Comparison of ENCODE assay signal across 27 cellular contexts in genomic region chr20:55953201-55953600, GRCh38. TPM values are rescaled to one million over a fixed set of nuclear protein-coding genes. Genes with fewer than 3 reads are reported as not detected.
DNase-seq lines count a peak whose midpoint lies in the region; ATAC-seq and TF ChIP-seq lines count a peak whose summit lies in the region.
"Had no signal": no experiment of that assay in that cellular context is flagged by ENCODE, and none has a peak within 500 bp of the region (broad histone marks: within the 10 kb centered on the region; RNA-seq: fewer than 3 reads in every experiment).

No MANE protein-coding gene starts in this region.

- H3K4me1 ChIP-seq in mammary epithelial cell (ENCODE audit: insufficient read depth, low read length) (peaks cover 9% of the 10 kb centered on the region), foreskin keratinocyte (peaks cover 5% of the 10 kb centered on the region)

- no TSS peak for BruUV-seq in mammary epithelial cell (replicated peaks; lab: Mats Ljungman, UMichigan)

- H3K27ac ChIP-seq in mammary epithelial cell (ENCODE audit: insufficient read depth, low read depth, low read length), result peak overlapping the region; percentile 12
- no peak overlapping the region for H3K27ac ChIP-seq in foreskin keratinocyte
- H3K27ac ChIP-seq: PC-9 had no signal

- no peaks in the 10 kb centered on the region for H3K36me3 ChIP-seq in mammary epithelial cell (ENCODE audit: insufficient read depth, low read length)

- H3K4me3 ChIP-seq in mammary epithelial cell (replicated peaks in 1 of 3; ENCODE audit: insufficient read depth in 1 of 3, low read depth in 2 of 3, low read length in 3 of 3), result no peak overlapping the region
- H3K4me3 ChIP-seq: PC-9 had no signal

- no peak overlapping the region for H3K9ac ChIP-seq in mammary epithelial cell (ENCODE audit: insufficient read depth, low read length)

- dilution Hi-C loops in mammary epithelial cell (cut with HindIII; ENCODE audit: low sequenced_read_pairs), result no loop called here

- H3K79me2 ChIP-seq in mammary epithelial cell (ENCODE audit: insufficient read depth, low read length), result no peaks in the 10 kb centered on the region

- no peaks in the 10 kb centered on the region for H3K27me3 ChIP-seq in mammary epithelial cell (ENCODE audit: insufficient read depth, low read length)
- H3K27me3 ChIP-seq in foreskin keratinocyte, result no peaks in the 10 kb centered on the region

- WGBS in mammary epithelial cell (ENCODE audit: low coverage, missing lambda C conversion rate), result 0% methylated on average over 2 of the region's 2 CpGs

- CTCF ChIA-PET in mammary epithelial cell (lab: Charles Lee; ENCODE audit: low non-redundant PET), result no interaction called here

- DNase-seq in mammary epithelial cell, result peak; percentile 28
- DNase-seq in foreskin keratinocyte, result peak; percentile 81 to 90
- no peak for DNase-seq in omental fat pad (ENCODE audit: low spot score)
- DNase-seq in NCI-H1436 (lab: John Stamatoyannopoulos, UW), result no peak
- no peak for DNase-seq in mucosa of gallbladder (ENCODE audit: low spot score)
- DNase-seq in NCI-H345 treated with DMSO at 0.1 percent for 48 hours (lab: John Stamatoyannopoulos, UW; ENCODE audit: unreplicated experiment), result no peak
- DNase-seq: C1 segment of cervical spinal cord; CD4-positive, alpha-beta memory T cell; COR-L47; DMS53; HCEC 1CT; Karpas-422; NCI-H1092 treated with DMSO at 0.1 percent for 48 hours; NCI-H1436 treated with DMSO at 0.1 percent for 48 hours; NCI-H187 treated with DMSO at 0.1 percent for 48 hours; NCI-H2171 treated with DMSO at 0.1 percent for 48 hours; NCI-H446; NCI-H526; PC-9; SHP77 had no signal

- TF ChIP-seq CTCF in mammary epithelial cell (conservative IDR thresholded peaks at IDR 0.05 in 1 of 2, IDR thresholded peaks at IDR 0.05 in 1 of 2; ENCODE audit: extremely low read depth in 1 of 2, insufficient read depth in 1 of 2, low read depth in 1 of 2, low read length in 2 of 2) (no peak), foreskin keratinocyte (conservative IDR thresholded peaks at IDR 0.05) (no peak), omental fat pad (IDR thresholded peaks at IDR 0.05) (no peak)

- ATAC-seq in foreskin keratinocyte (peak; percentile 75), omental fat pad (ENCODE audit: low FRiP score) (peak; percentile 64), HG02798 (IDR thresholded peaks at IDR 0.05; ENCODE audit: poor library complexity, unreplicated experiment) (no peak)
- ATAC-seq: HepG2 had no signal

- H4K20me1 ChIP-seq in mammary epithelial cell (ENCODE audit: insufficient read depth, low read length), result no peaks in the 10 kb centered on the region

- H3K9me3 ChIP-seq in mammary epithelial cell (replicated peaks; ENCODE audit: insufficient read depth, low read length), result no peaks in the 10 kb centered on the region

- in situ Hi-C loops in mammary epithelial cell (cut with MboI; ENCODE audit: low sequenced_read_pairs in 2 of 2), result no loop called here

- intact Hi-C loops in mammary epithelial cell (cut with micrococcal nuclease), result no loop called here

- peak overlapping the region; percentile 75 for H2AFZ ChIP-seq in mammary epithelial cell (ENCODE audit: low read depth, low read length)
- H2AFZ ChIP-seq: PC-9 had no signal

- H3K4me2 ChIP-seq in mammary epithelial cell (ENCODE audit: insufficient read depth, low read depth, low read length), result peak overlapping the region; percentile 49
- H3K4me2 ChIP-seq: PC-9 had no signal

RNA-seq across cellular contexts. Expression of gene CBLN4, which starts 52.1 kb away (rescaled TPM):
- total RNA-seq in mammary epithelial cell (not detected), foreskin keratinocyte (not detected in 2 replicates), omental fat pad (1 to 10 TPM in 1 of 4 donors, under 1 TPM in 2, not detected in 1; 0.13 to 1.0 (median 0.32) TPM), mucosa of gallbladder (not detected)
- polyA plus RNA-seq in mammary epithelial cell (not detected), foreskin keratinocyte (not detected in 2 replicates)
- polyA minus RNA-seq in mammary epithelial cell, result not detected
- total RNA-seq: A673; CD4-positive, alpha-beta memory T cell; G401; HepG2; HT-29; PC-9; RPMI7951; SK-MEL-5 had no signal
- polyA plus RNA-seq: CD4-positive, alpha-beta memory T cell; HepG2 had no signal

Comparison
In these comparisons a context has a peak if more than half of its experiments do, and no peak if none do; other contexts are left out.
1. DNase-seq: peak in mammary epithelial cell (single experiment) and foreskin keratinocyte (2 of 2); none in omental fat pad (single experiment), NCI-H1436 (single experiment), mucosa of gallbladder (single experiment) and NCI-H345 treated with DMSO at 0.1 percent for 48 hours (single experiment).